8 cellular contexts compared by ENCODE assay signal in genomic region chr7:151251328-151251925, GRCh38. TPM values are rescaled to one million over a fixed set of nuclear protein-coding genes. Genes with fewer than 3 reads are reported as not detected.
DNase-seq lines count a peak whose midpoint lies in the region; ATAC-seq and TF ChIP-seq lines count a peak whose summit lies in the region.

No MANE protein-coding gene starts in this region.

- TF ChIP-seq POLR2A in Peyer's patch (IDR thresholded peaks at IDR 0.05), result no peak

- H3K4me3 ChIP-seq in Peyer's patch (peak overlapping the region; percentile 31 to 59 (median 44)), ectodermal cell (ENCODE audit: insufficient read depth, low read depth, low read length) (peak overlapping the region; percentile 57), upper lobe of right lung (peak overlapping the region; percentile 67)

- H3K27me3 ChIP-seq in Peyer's patch (no peaks in the 10 kb centered on the region), ectodermal cell (ENCODE audit: control insufficient read depth, insufficient read depth, low read length, poor library complexity, severe bottlenecking) (peaks cover 50% of the 10 kb centered on the region), upper lobe of right lung (peaks cover 5% of the 10 kb centered on the region)

- DNase-seq in NCI-H1436 (lab: John Stamatoyannopoulos, UW), result peak; percentile 34
- DNase-seq in NCI-H1436 treated with DMSO at 0.1 percent for 48 hours (lab: John Stamatoyannopoulos, UW), result no peak
- DNase-seq in Peyer's patch, result no peak
- peak; percentile 85 for DNase-seq in midbrain (lab: John Stamatoyannopoulos, UW)
- peak; percentile 85 for DNase-seq in upper lobe of right lung
- DNase-seq in A172 (ENCODE audit: low spot score), result no peak

- TF ChIP-seq CTCF in Peyer's patch (IDR thresholded peaks at IDR 0.05) (no peak), upper lobe of right lung (IDR thresholded peaks at IDR 0.05) (no peak)

- whole genome bisulfite sequencing in ectodermal cell, 2 experiments, result 3% methylated on average over 55 of the region's 55 CpGs

- peaks cover 0 to 42% (median 14%) of the 10 kb centered on the region in 4 donors for H3K4me1 ChIP-seq in Peyer's patch
- peaks cover 49% of the 10 kb centered on the region for H3K4me1 ChIP-seq in ectodermal cell (ENCODE audit: control insufficient read depth, insufficient read depth, low read length)
- peaks cover 19% of the 10 kb centered on the region for H3K4me1 ChIP-seq in upper lobe of right lung

- peak overlapping the region; percentile 45 to 86 (median 58) for H3K27ac ChIP-seq in Peyer's patch
- no peak overlapping the region for H3K27ac ChIP-seq in ectodermal cell (ENCODE audit: insufficient read depth, low read depth, low read length, poor library complexity, severe bottlenecking)
- H3K27ac ChIP-seq in upper lobe of right lung, result peak overlapping the region; percentile 80

- ATAC-seq in upper lobe of right lung (peak; percentile 42), GM18868 (IDR thresholded peaks at IDR 0.05; ENCODE audit: unreplicated experiment) (no peak)

- intact Hi-C loops in upper lobe of right lung (cut with DNase I), result no loop called here

- H3K9me3 ChIP-seq in Peyer's patch (no peaks in the 10 kb centered on the region), ectodermal cell (ENCODE audit: control insufficient read depth, low read length) (no peaks in the 10 kb centered on the region), upper lobe of right lung (no peaks in the 10 kb centered on the region)

- H3K36me3 ChIP-seq in Peyer's patch (no peaks in the 10 kb centered on the region), ectodermal cell (ENCODE audit: control insufficient read depth, insufficient read depth, low read length) (no peaks in the 10 kb centered on the region), upper lobe of right lung (no peaks in the 10 kb centered on the region)

RNA-seq across cellular contexts. Expression of gene SMARCD3, which starts 2.9 kb away (rescaled TPM):
- 10 to 100 TPM in 3 of 4 donors, 1 to 10 TPM in 1; 1.2 to 61.1 (median 18.3) TPM for total RNA-seq in Peyer's patch
- 25.8 TPM for polyA plus RNA-seq in ectodermal cell (2013, experiment 1 of 4)
- polyA plus RNA-seq in ectodermal cell (2013, experiment 2 of 4), result 22.5 TPM
- polyA plus RNA-seq in ectodermal cell (2013, experiment 3 of 4), result 22.3 TPM
- 26.7 TPM for polyA plus RNA-seq in ectodermal cell (2013, experiment 4 of 4)
- 61.5 TPM for total RNA-seq in upper lobe of right lung
- total RNA-seq in A172 (2014; rRNA removed; shearing (Covaris generic)), result 22.2 and 26.7 TPM in 2 replicates

RNA-seq across cellular contexts. Expression of gene CHPF2, which starts 19.1 kb away (rescaled TPM):
- total RNA-seq in Peyer's patch (10 to 100 TPM; 31.4 to 50.2 (median 43.2) TPM), upper lobe of right lung (37.2 TPM)
- 20.1 TPM for polyA plus RNA-seq in ectodermal cell (2013, experiment 1 of 4)
- 26.1 TPM for polyA plus RNA-seq in ectodermal cell (2013, experiment 2 of 4)
- 18.6 TPM for polyA plus RNA-seq in ectodermal cell (2013, experiment 3 of 4)
- polyA plus RNA-seq in ectodermal cell (2013, experiment 4 of 4), result 21.5 TPM
- total RNA-seq in A172 (2014; rRNA removed; shearing (Covaris generic)), result 36.5 and 37.8 TPM in 2 replicates

RNA-seq across cellular contexts. Expression of gene ABCF2, which starts 24.4 kb away (rescaled TPM):
- total RNA-seq in Peyer's patch (10 to 100 TPM; 20.7 to 29.7 (median 26.4) TPM), upper lobe of right lung (26.3 TPM)
- polyA plus RNA-seq in ectodermal cell (2013, experiment 1 of 4), result 73.7 TPM
- 62.3 TPM for polyA plus RNA-seq in ectodermal cell (2013, experiment 2 of 4)
- 45.5 TPM for polyA plus RNA-seq in ectodermal cell (2013, experiment 3 of 4)
- polyA plus RNA-seq in ectodermal cell (2013, experiment 4 of 4), result 49.4 TPM
- total RNA-seq in A172 (2014; rRNA removed; shearing (Covaris generic)), result 55.6 and 65.6 TPM in 2 replicates

RNA-seq across cellular contexts. Expression of gene H2BK1, which starts 41.1 kb away (rescaled TPM):
- total RNA-seq in Peyer's patch (not detected), upper lobe of right lung (not detected)
- polyA plus RNA-seq in ectodermal cell (2013, experiment 1 of 4), result not detected
- polyA plus RNA-seq in ectodermal cell (2013, experiment 2 of 4), result not detected
- polyA plus RNA-seq in ectodermal cell (2013, experiment 3 of 4), result not detected
- polyA plus RNA-seq in ectodermal cell (2013, experiment 4 of 4), result not detected
- total RNA-seq in A172 (2014; rRNA removed; shearing (Covaris generic)), result not detected in 2 replicates

Comparison
In these comparisons a context has a peak if more than half of its experiments do, and no peak if none do; other contexts are left out.
1. DNase-seq: peak in NCI-H1436 (single experiment), midbrain (single experiment) and upper lobe of right lung (single experiment); none in NCI-H1436 treated with DMSO at 0.1 percent for 48 hours (single experiment), Peyer's patch (0 of 3) and A172 (single experiment).
2. Peak in every context shown above with its lines, with median percentiles within 50 percentile points of each other: H3K4me3 ChIP-seq.